ENCODE assay signal across 1 cellular context in the genomic region with DNA sequence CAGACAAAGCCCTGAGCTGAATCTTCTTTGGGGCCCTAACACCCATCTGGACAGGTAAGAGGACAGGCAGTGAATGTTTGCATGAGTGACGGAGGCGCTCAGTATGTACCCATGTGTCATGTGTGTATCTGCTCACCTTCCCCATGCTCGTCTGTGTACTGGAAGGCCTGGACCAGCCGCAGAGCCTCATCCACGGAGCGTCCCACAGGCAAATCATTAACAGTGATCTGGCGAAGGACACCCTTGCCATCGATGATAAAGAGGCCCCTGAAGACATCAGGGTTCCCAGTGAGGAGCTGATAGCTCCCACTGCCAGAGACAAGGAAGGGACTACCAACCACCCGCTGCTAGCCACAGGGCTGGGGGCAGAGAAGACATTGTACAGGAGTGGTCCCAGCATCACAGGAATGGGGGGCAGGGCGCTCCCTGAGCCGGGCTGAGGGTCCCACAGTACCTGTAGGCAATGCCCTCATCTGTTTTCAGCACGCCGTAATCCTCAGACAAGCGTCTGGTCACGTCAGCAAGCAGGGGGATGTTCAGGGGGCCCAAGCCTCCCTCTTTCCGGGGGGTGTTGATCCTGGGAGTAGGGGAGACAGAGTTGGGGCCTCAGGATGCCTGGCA.
TF ChIP-seq lines count a peak whose summit lies in the region.

No MANE protein-coding gene starts in this region.

TF ChIP-seq in HCT116, 20 proteins besides CTCF, POLR2A, EP300 and RAD21:
- TF ChIP-seq ZNF274 (IDR thresholded peaks at IDR 0.05; ENCODE audit: low read depth, low read length) (no peak), EZH2phosphoT487 (IDR thresholded peaks at IDR 0.05; ENCODE audit: borderline replicate concordance) (no peak), EZH2 (IDR thresholded peaks at IDR 0.05) (no peak), JUND (IDR thresholded peaks at IDR 0.05) (no peak), POLR2AphosphoS5 (IDR thresholded peaks at IDR 0.05; ENCODE audit: low read depth, low read length) (no peak), TCF7L2 (IDR thresholded peaks at IDR 0.05; ENCODE audit: borderline replicate concordance, extremely low read depth, insufficient read depth, insufficient read length) (no peak), YY1 (IDR thresholded peaks at IDR 0.05; ENCODE audit: extremely low read depth, insufficient replicate concordance, low read depth, low read length) (no peak), SP1 (IDR thresholded peaks at IDR 0.05; ENCODE audit: low read depth) (no peak), CBX3 (IDR thresholded peaks at IDR 0.05; ENCODE audit: low read depth) (no peak), MAX (IDR thresholded peaks at IDR 0.05) (no peak), SRF (IDR thresholded peaks at IDR 0.05; ENCODE audit: low read depth) (no peak), SIN3A (IDR thresholded peaks at IDR 0.05; ENCODE audit: low read depth) (no peak), CEBPB (IDR thresholded peaks at IDR 0.05; ENCODE audit: low read depth) (no peak), ZFX (IDR thresholded peaks at IDR 0.05) (no peak), ELF1 (IDR thresholded peaks at IDR 0.05; ENCODE audit: borderline replicate concordance, low read depth) (no peak), EGR1 (IDR thresholded peaks at IDR 0.05; ENCODE audit: low read depth) (no peak), FOSL1 (IDR thresholded peaks at IDR 0.05; ENCODE audit: low read depth) (no peak)
- TF ChIP-seq, protein P1, sequence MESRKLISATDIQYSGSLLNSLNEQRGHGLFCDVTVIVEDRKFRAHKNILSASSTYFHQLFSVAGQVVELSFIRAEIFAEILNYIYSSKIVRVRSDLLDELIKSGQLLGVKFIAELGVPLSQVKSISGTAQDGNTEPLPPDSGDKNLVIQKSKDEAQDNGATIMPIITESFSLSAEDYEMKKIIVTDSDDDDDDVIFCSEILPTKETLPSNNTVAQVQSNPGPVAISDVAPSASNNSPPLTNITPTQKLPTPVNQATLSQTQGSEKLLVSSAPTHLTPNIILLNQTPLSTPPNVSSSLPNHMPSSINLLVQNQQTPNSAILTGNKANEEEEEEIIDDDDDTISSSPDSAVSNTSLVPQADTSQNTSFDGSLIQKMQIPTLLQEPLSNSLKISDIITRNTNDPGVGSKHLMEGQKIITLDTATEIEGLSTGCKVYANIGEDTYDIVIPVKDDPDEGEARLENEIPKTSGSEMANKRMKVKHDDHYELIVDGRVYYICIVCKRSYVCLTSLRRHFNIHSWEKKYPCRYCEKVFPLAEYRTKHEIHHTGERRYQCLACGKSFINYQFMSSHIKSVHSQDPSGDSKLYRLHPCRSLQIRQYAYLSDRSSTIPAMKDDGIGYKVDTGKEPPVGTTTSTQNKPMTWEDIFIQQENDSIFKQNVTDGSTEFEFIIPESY (IDR thresholded peaks at IDR 0.05; ENCODE audit: extremely low read depth, insufficient replicate concordance, low read length) = no peak
